Comparison of ENCODE assay signal across 1 cellular context in the genomic region with DNA sequence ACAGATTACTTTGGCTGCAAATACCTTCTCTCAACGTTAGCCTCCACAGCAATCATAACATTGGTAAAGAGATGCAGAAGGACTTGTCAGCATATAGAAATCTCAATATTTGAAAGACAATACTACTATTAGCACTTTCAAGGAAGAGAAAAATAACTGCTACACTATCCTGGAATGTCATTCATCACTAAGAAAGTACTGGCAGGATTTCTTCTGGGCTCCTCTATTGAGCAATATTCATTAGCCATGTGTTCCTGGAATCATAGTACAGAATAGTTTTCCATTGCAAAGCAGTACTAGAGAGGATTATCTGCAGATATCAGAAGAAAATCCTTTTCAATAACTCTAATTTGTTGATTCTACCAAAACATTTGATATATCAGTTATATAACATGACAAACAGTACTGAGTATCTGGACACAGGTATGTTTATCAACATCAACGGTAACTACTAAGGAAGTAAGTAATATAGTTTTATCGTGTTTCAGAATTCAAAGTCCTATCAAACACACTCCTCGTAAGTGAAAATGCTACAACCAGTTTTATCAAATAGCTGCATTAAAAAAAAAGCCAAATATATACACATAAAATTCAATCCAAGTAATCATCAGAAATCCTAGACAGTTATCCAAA.
TF ChIP-seq lines count a peak whose summit lies in the region.

No MANE protein-coding gene starts in this region.

TF ChIP-seq in WTC11, 78 proteins besides CTCF, POLR2A, EP300 and RAD21 (continued from another document):
- no peak for TF ChIP-seq ARID4B (CRISPR knock-in tag; IDR thresholded peaks at IDR 0.05; ENCODE audit: borderline replicate concordance)
- TF ChIP-seq, protein P1, sequence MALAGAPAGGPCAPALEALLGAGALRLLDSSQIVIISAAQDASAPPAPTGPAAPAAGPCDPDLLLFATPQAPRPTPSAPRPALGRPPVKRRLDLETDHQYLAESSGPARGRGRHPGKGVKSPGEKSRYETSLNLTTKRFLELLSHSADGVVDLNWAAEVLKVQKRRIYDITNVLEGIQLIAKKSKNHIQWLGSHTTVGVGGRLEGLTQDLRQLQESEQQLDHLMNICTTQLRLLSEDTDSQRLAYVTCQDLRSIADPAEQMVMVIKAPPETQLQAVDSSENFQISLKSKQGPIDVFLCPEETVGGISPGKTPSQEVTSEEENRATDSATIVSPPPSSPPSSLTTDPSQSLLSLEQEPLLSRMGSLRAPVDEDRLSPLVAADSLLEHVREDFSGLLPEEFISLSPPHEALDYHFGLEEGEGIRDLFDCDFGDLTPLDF (CRISPR knock-in tag; IDR thresholded peaks at IDR 0.05) = no peak
- TF ChIP-seq CDX4 (CRISPR knock-in tag; IDR thresholded peaks at IDR 0.05; ENCODE audit: borderline replicate concordance) = no peak
- no peak for TF ChIP-seq PRRX2 (CRISPR knock-in tag; IDR thresholded peaks at IDR 0.05)
- TF ChIP-seq, protein P2, sequence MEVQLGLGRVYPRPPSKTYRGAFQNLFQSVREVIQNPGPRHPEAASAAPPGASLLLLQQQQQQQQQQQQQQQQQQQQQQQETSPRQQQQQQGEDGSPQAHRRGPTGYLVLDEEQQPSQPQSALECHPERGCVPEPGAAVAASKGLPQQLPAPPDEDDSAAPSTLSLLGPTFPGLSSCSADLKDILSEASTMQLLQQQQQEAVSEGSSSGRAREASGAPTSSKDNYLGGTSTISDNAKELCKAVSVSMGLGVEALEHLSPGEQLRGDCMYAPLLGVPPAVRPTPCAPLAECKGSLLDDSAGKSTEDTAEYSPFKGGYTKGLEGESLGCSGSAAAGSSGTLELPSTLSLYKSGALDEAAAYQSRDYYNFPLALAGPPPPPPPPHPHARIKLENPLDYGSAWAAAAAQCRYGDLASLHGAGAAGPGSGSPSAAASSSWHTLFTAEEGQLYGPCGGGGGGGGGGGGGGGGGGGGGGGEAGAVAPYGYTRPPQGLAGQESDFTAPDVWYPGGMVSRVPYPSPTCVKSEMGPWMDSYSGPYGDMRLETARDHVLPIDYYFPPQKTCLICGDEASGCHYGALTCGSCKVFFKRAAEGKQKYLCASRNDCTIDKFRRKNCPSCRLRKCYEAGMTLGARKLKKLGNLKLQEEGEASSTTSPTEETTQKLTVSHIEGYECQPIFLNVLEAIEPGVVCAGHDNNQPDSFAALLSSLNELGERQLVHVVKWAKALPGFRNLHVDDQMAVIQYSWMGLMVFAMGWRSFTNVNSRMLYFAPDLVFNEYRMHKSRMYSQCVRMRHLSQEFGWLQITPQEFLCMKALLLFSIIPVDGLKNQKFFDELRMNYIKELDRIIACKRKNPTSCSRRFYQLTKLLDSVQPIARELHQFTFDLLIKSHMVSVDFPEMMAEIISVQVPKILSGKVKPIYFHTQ (CRISPR knock-in tag; IDR thresholded peaks at IDR 0.05) = no peak
- no peak for TF ChIP-seq ZNF281 (CRISPR knock-in tag; IDR thresholded peaks at IDR 0.05)
TF ChIP-seq in WTC11: peak in this region for 0.
